ENCODE assay signal across 17 cellular contexts in genomic region chr12:11998944-11999315, GRCh38.
A peak's percentile ranks its signal among the peaks of the same experiment; 100 is the strongest.
DNase-seq lines count a peak whose midpoint lies in the region; ATAC-seq and TF ChIP-seq lines count a peak whose summit lies in the region.
"Had no signal": no experiment of that assay in that cellular context is flagged by ENCODE, and none has a peak within 500 bp of the region (broad histone marks: within the 10 kb centered on the region; RNA-seq: fewer than 3 reads in every experiment).

No MANE protein-coding gene starts in this region.

- WGBS in mammary epithelial cell (ENCODE audit: low coverage, missing lambda C conversion rate), result 86% methylated on average over 1 of the region's 1 CpG

- POLR2A ChIA-PET in MCF 10A (lab: Yijun Ruan, JAX), result interaction anchor here (0.7 kb wide), 1 partner anchor 419 kb away, joined by 3 read pairs; no protein-coding TSS in a partner anchor
- POLR2A ChIA-PET in activated naive CD8-positive, alpha-beta T cell treated with anti-CD3 and anti-CD28 coated beads, Interleukin-2, amount 10 ng/mL, durations not matched to agents 7 days and 5 days (lab: Charles Lee), result interaction anchor here (0.6 to 1.5 kb wide), 2 partner anchors 11 to 18 kb away, joined by 3 to 5 read pairs; no protein-coding TSS in a partner anchor

- CTCF ChIA-PET in mammary epithelial cell (lab: Charles Lee; ENCODE audit: low non-redundant PET), result no interaction called here
- CTCF ChIA-PET in MCF 10A (lab: Yijun Ruan, JAX), result interaction anchor here (1.1 kb wide), 1 partner anchor 11 kb away, joined by 5 read pairs; no protein-coding TSS in a partner anchor

- no peaks in the 10 kb centered on the region for H3K9me3 Mint-ChIP-seq in MCF 10A (ENCODE audit: unreplicated experiment)
- H3K9me3 Mint-ChIP-seq in activated naive CD8-positive, alpha-beta T cell treated with anti-CD3 and anti-CD28 coated beads, Interleukin-2, amount 10 ng/mL, durations not matched to agents 7 days and 5 days, result peaks cover 8% of the 10 kb centered on the region
- H3K9me3 Mint-ChIP-seq in stimulated activated memory B cell treated with anti-CD40 and anti-IgM and Interleukin-4, amounts not matched to agents 10 μg/mL and 1 μg/mL and 100 μg/mL, for 72 hours, result no peaks in the 10 kb centered on the region
- H3K9me3 Mint-ChIP-seq: type B pancreatic cell had no signal

- ATAC-seq in activated naive CD8-positive, alpha-beta T cell treated with anti-CD3 and anti-CD28 coated beads, Interleukin-2, amount 10 ng/mL, durations not matched to agents 7 days and 5 days (ENCODE audit: low read depth), result no peak
- ATAC-seq in stimulated activated memory B cell treated with anti-CD40 and anti-IgM and Interleukin-4, amounts not matched to agents 10 μg/mL and 1 μg/mL and 100 μg/mL, for 72 hours, result no peak
- no peak for ATAC-seq in GM19452 (IDR thresholded peaks at IDR 0.05; ENCODE audit: unreplicated experiment)
- ATAC-seq: sciatic nerve had no signal

- H3K27me3 ChIP-seq in mammary epithelial cell (ENCODE audit: insufficient read depth, low read length), result no peaks in the 10 kb centered on the region
- H3K27me3 ChIP-seq: neural progenitor cell had no signal

- no peaks in the 10 kb centered on the region for H3K36me3 ChIP-seq in mammary epithelial cell (ENCODE audit: insufficient read depth, low read length)
- H3K36me3 ChIP-seq: neural progenitor cell had no signal

- H3K4me3 ChIP-seq in mammary epithelial cell (replicated peaks in 1 of 3; ENCODE audit: insufficient read depth in 1 of 3, low read depth in 2 of 3, low read length in 3 of 3), result no peak overlapping the region
- H3K4me3 ChIP-seq: neural progenitor cell had no signal

- peak overlapping the region; percentile 56 for H2AFZ ChIP-seq in mammary epithelial cell (ENCODE audit: low read depth, low read length)
- H2AFZ ChIP-seq: neural progenitor cell had no signal

- BruUV-seq in mammary epithelial cell (replicated peaks; lab: Mats Ljungman, UMichigan), result no TSS peak
- no TSS peak for BruUV-seq in MCF 10A (replicated peaks; lab: Mats Ljungman, UMichigan)

- H3K4me3 Mint-ChIP-seq in MCF 10A (ENCODE audit: unreplicated experiment), result no peak overlapping the region
- H3K4me3 Mint-ChIP-seq in activated naive CD8-positive, alpha-beta T cell treated with anti-CD3 and anti-CD28 coated beads, Interleukin-2, amount 10 ng/mL, durations not matched to agents 7 days and 5 days, result peak overlapping the region; percentile 1
- no peak overlapping the region for H3K4me3 Mint-ChIP-seq in stimulated activated memory B cell treated with anti-CD40 and anti-IgM and Interleukin-4, amounts not matched to agents 10 μg/mL and 1 μg/mL and 100 μg/mL, for 72 hours
- H3K4me3 Mint-ChIP-seq: neural progenitor cell, type B pancreatic cell had no signal

- DNase-seq in mammary epithelial cell (no peak), MCF 10A (ENCODE audit: unreplicated experiment) (no peak), RPMI7951 (ENCODE audit: low read depth) (peak; percentile 44), posterior cingulate gyrus (no peak), NCI-H226 (no peak)
- DNase-seq in activated naive CD8-positive, alpha-beta T cell treated with anti-CD3 and anti-CD28 coated beads, Interleukin-2, amount 10 ng/mL, durations not matched to agents 7 days and 5 days, result no peak
- DNase-seq: aorta, C1 segment of cervical spinal cord, IMR-90, NCI-H1105 treated with DMSO at 0.1 percent for 48 hours, NCI-H2081 treated with DMSO at 0.1 percent for 48 hours, Right ventricle myocardium superior had no signal

- in situ Hi-C loops in mammary epithelial cell (cut with MboI; ENCODE audit: low sequenced_read_pairs in 2 of 2), result no loop called here

- no peaks in the 10 kb centered on the region for H3K9me3 ChIP-seq in mammary epithelial cell (replicated peaks; ENCODE audit: insufficient read depth, low read length)

- dilution Hi-C loops in mammary epithelial cell (cut with HindIII; ENCODE audit: low sequenced_read_pairs), result no loop called here

- no peaks in the 10 kb centered on the region for H3K79me2 ChIP-seq in mammary epithelial cell (ENCODE audit: insufficient read depth, low read length)

- H3K27me3 Mint-ChIP-seq in MCF 10A (ENCODE audit: insufficient read depth, unreplicated experiment), result no peaks in the 10 kb centered on the region
- no peaks in the 10 kb centered on the region for H3K27me3 Mint-ChIP-seq in activated naive CD8-positive, alpha-beta T cell treated with anti-CD3 and anti-CD28 coated beads, Interleukin-2, amount 10 ng/mL, durations not matched to agents 7 days and 5 days
- no peaks in the 10 kb centered on the region for H3K27me3 Mint-ChIP-seq in stimulated activated memory B cell treated with anti-CD40 and anti-IgM and Interleukin-4, amounts not matched to agents 10 μg/mL and 1 μg/mL and 100 μg/mL, for 72 hours

- intact Hi-C loops in mammary epithelial cell (cut with micrococcal nuclease), result no loop called here
- intact Hi-C loops in MCF 10A (cut with micrococcal nuclease), result no loop called here
- intact Hi-C loops in posterior cingulate gyrus (cut with DNase I), result no loop called here

- no peak overlapping the region for H3K4me2 ChIP-seq in mammary epithelial cell (ENCODE audit: insufficient read depth, low read depth, low read length)
- H3K4me2 ChIP-seq: neural progenitor cell had no signal

- TF ChIP-seq CTCF in mammary epithelial cell (conservative IDR thresholded peaks at IDR 0.05 in 1 of 2, IDR thresholded peaks at IDR 0.05 in 1 of 2; ENCODE audit: extremely low read depth in 1 of 2, insufficient read depth in 1 of 2, low read depth in 1 of 2, low read length in 2 of 2) (no peak), MCF 10A (IDR thresholded peaks at IDR 0.05; ENCODE audit: unreplicated experiment) (no peak)

- H3K27ac ChIP-seq in mammary epithelial cell (ENCODE audit: insufficient read depth, low read depth, low read length), result no peak overlapping the region
- H3K27ac ChIP-seq: neural progenitor cell had no signal

- peaks cover 8% of the 10 kb centered on the region for H3K4me1 ChIP-seq in mammary epithelial cell (ENCODE audit: insufficient read depth, low read length)
- H3K4me1 ChIP-seq: neural progenitor cell had no signal

- H3K36me3 Mint-ChIP-seq in MCF 10A (ENCODE audit: insufficient read depth, unreplicated experiment), result no peaks in the 10 kb centered on the region
- H3K36me3 Mint-ChIP-seq in activated naive CD8-positive, alpha-beta T cell treated with anti-CD3 and anti-CD28 coated beads, Interleukin-2, amount 10 ng/mL, durations not matched to agents 7 days and 5 days, result peaks cover 7% of the 10 kb centered on the region
- H3K36me3 Mint-ChIP-seq in stimulated activated memory B cell treated with anti-CD40 and anti-IgM and Interleukin-4, amounts not matched to agents 10 μg/mL and 1 μg/mL and 100 μg/mL, for 72 hours, result no peaks in the 10 kb centered on the region
- H3K36me3 Mint-ChIP-seq: neural progenitor cell, type B pancreatic cell had no signal

- no peak overlapping the region for H3K9ac ChIP-seq in mammary epithelial cell (ENCODE audit: insufficient read depth, low read length)
- H3K9ac ChIP-seq: neural progenitor cell had no signal

- no peak overlapping the region for H3K27ac Mint-ChIP-seq in MCF 10A (ENCODE audit: low read depth, unreplicated experiment)
- peak overlapping the region; percentile 44 for H3K27ac Mint-ChIP-seq in activated naive CD8-positive, alpha-beta T cell treated with anti-CD3 and anti-CD28 coated beads, Interleukin-2, amount 10 ng/mL, durations not matched to agents 7 days and 5 days
- H3K27ac Mint-ChIP-seq in stimulated activated memory B cell treated with anti-CD40 and anti-IgM and Interleukin-4, amounts not matched to agents 10 μg/mL and 1 μg/mL and 100 μg/mL, for 72 hours, result peak overlapping the region; percentile 26
- H3K27ac Mint-ChIP-seq: neural progenitor cell, type B pancreatic cell had no signal

- peaks cover 6% of the 10 kb centered on the region for H3K4me1 Mint-ChIP-seq in MCF 10A (ENCODE audit: insufficient read depth, unreplicated experiment)
- H3K4me1 Mint-ChIP-seq in activated naive CD8-positive, alpha-beta T cell treated with anti-CD3 and anti-CD28 coated beads, Interleukin-2, amount 10 ng/mL, durations not matched to agents 7 days and 5 days, result peaks cover 12% of the 10 kb centered on the region
- peaks cover 10% of the 10 kb centered on the region for H3K4me1 Mint-ChIP-seq in stimulated activated memory B cell treated with anti-CD40 and anti-IgM and Interleukin-4, amounts not matched to agents 10 μg/mL and 1 μg/mL and 100 μg/mL, for 72 hours

- H4K20me1 ChIP-seq in mammary epithelial cell (ENCODE audit: insufficient read depth, low read length), result no peaks in the 10 kb centered on the region
